In genomic region chr13:31431722-31432137, GRCh38 we compare ENCODE assay signal across 8 cellular contexts.
DNase-seq lines count a peak whose midpoint lies in the region; ATAC-seq and TF ChIP-seq lines count a peak whose summit lies in the region.

No MANE protein-coding gene starts in this region.

- no peak for ATAC-seq in HG03108 (IDR thresholded peaks at IDR 0.05; ENCODE audit: unreplicated experiment)
- ATAC-seq in GM21360 (IDR thresholded peaks at IDR 0.05; ENCODE audit: unreplicated experiment) = no peak

- H3K27me3 ChIP-seq in HAP-1 (ENCODE audit: low read depth) = no peaks in the 10 kb centered on the region
- no peaks in the 10 kb centered on the region for H3K27me3 ChIP-seq in osteoblast (ENCODE audit: insufficient read depth, low read length)

- H3K4me1 ChIP-seq in HAP-1 (no peaks in the 10 kb centered on the region), osteoblast (ENCODE audit: insufficient read depth, low read length) (peaks cover 6% of the 10 kb centered on the region)

- peak; percentile 54 for DNase-seq in EH (ENCODE audit: low read depth)
- peak; percentile 20 to 77 for DNase-seq in HAP-1 (ENCODE audit: low spot score in 2 of 2)
- DNase-seq in NCI-H526 treated with DMSO at 0.1 percent for 48 hours (lab: John Stamatoyannopoulos, UW) = peak; percentile 23
- DNase-seq in activated T-cell treated with anti-CD3 and anti-CD28 coated beads for 1 hour (ENCODE audit: low read depth) = peak; percentile 22
- DNase-seq in fibroblast of pulmonary artery (ENCODE audit: low read depth) = peak; percentile 63
- peak; percentile 76 for DNase-seq in osteoblast (ENCODE audit: insufficient read length, low spot score, missing footprints)

- H2AFZ ChIP-seq in osteoblast (ENCODE audit: low read length) = no peak overlapping the region

- H3K79me2 ChIP-seq in osteoblast (ENCODE audit: insufficient read depth, low read length) = no peaks in the 10 kb centered on the region

- in situ Hi-C loops in HAP-1 (cut with MboI; ENCODE audit: low sequenced_read_pairs) = loop anchor here (10.0 kb wide), 1 partner anchor 363 kb away; no protein-coding TSS in a partner anchor

- H3K36me3 ChIP-seq in HAP-1 (replicated peaks) = no peaks in the 10 kb centered on the region
- H3K36me3 ChIP-seq in osteoblast (ENCODE audit: insufficient read depth, low read length) = no peaks in the 10 kb centered on the region

- TF ChIP-seq CTCF in fibroblast of pulmonary artery (IDR thresholded peaks at IDR 0.05; ENCODE audit: low read length, missing control alignments) = peak; percentile 75
- peak; percentile 66 for TF ChIP-seq CTCF in osteoblast (IDR thresholded peaks at IDR 0.05; ENCODE audit: extremely low read depth, low read depth, low read length)

- H3K4me3 ChIP-seq in HAP-1 (no peak overlapping the region), fibroblast of pulmonary artery (replicated peaks; ENCODE audit: low read depth, low read length) (no peak overlapping the region), osteoblast (ENCODE audit: insufficient read depth, low read length) (no peak overlapping the region)

- no peaks in the 10 kb centered on the region for H4K20me1 ChIP-seq in osteoblast (ENCODE audit: insufficient read depth, low read length)

- H3K9me3 ChIP-seq in HAP-1 = no peaks in the 10 kb centered on the region
- no peaks in the 10 kb centered on the region for H3K9me3 ChIP-seq in osteoblast (ENCODE audit: low read depth, low read length)

- no peak overlapping the region for H3K27ac ChIP-seq in osteoblast (ENCODE audit: low read depth, low read length)

- no peak overlapping the region for H3K4me2 ChIP-seq in osteoblast (ENCODE audit: insufficient read depth, low read length)

Comparison
In these comparisons a context has a peak if more than half of its experiments do, and no peak if none do; other contexts are left out.
1. DNase-seq: peak in every context shown above with its lines; median percentile 76 in osteoblast; 63 in fibroblast of pulmonary artery; 54 in EH; 48 in HAP-1; 23 in NCI-H526 treated with DMSO at 0.1 percent for 48 hours; 22 in activated T-cell treated with anti-CD3 and anti-CD28 coated beads for 1 hour.